In genomic region chr2:28036307-28036706, GRCh38 we compare ENCODE assay signal across 17 cellular contexts.
"Had no signal": no experiment of that assay in that cellular context is flagged by ENCODE, and none has a peak within 500 bp of the region (broad histone marks: within the 10 kb centered on the region; RNA-seq: fewer than 3 reads in every experiment).

No MANE protein-coding gene starts in this region.

- H3K27ac ChIP-seq: adrenal gland, testis, upper lobe of right lung had no signal

- DNase-seq: activated CD4-positive, alpha-beta T cell treated with anti-CD3 and anti-CD28 coated beads, Interleukin-2, amount 10 ng/mL, durations not matched to agents 24 days and 14 days; activated CD8-positive, alpha-beta memory T cell treated with anti-CD3 and anti-CD28 coated beads for 24 hours; activated naive CD4-positive, alpha-beta T cell treated with anti-CD3 and anti-CD28 coated beads, Interleukin-2, amount 50 U/mL, for 16 hours; activated T-cell treated with anti-CD3 and anti-CD28 coated beads for 4 hours; adrenal gland; cerebellar nuclear complex; endodermal cell; hypothalamus; nephron progenitor cell; stimulated activated CD4-positive, alpha-beta T cell treated with anti-CD3 and anti-CD28 coated beads, Interleukin-4, amount 100 ng/mL, for 1 hour; T-helper 17 cell; testis; upper lobe of right lung had no signal

- ATAC-seq: activated T-helper 17 cell treated with anti-CD3 and anti-CD28 coated beads, Interleukin-2, amount 50 U/mL, for 72 hours; esophagus mucosa; T-helper 17 cell; upper lobe of right lung; WTC11 had no signal

- H3K4me3 ChIP-seq: adrenal gland, testis, upper lobe of right lung had no signal

- H3K9me3 ChIP-seq: adrenal gland, testis, upper lobe of right lung had no signal

- FAIRE-seq: frontal cortex had no signal

- H3K36me3 ChIP-seq: adrenal gland, upper lobe of right lung had no signal

- H3K4me1 ChIP-seq: testis, upper lobe of right lung had no signal

- H3K27me3 ChIP-seq: adrenal gland, testis, upper lobe of right lung had no signal
